In genomic region chr22:29799217-29799680, GRCh38 we compare ENCODE assay signal across 9 cellular contexts. TPM values are rescaled to one million over a fixed set of nuclear protein-coding genes. Genes with fewer than 3 reads are reported as not detected.
A peak's percentile ranks its signal among the peaks of the same experiment; 100 is the strongest.
DNase-seq lines count a peak whose midpoint lies in the region; ATAC-seq and TF ChIP-seq lines count a peak whose summit lies in the region.
"Had no signal": no experiment of that assay in that cellular context is flagged by ENCODE, and none has a peak within 500 bp of the region (broad histone marks: within the 10 kb centered on the region; RNA-seq: fewer than 3 reads in every experiment).

No MANE protein-coding gene starts in this region.

- no peaks in the 10 kb centered on the region for H3K27me3 ChIP-seq in ascending aorta
- H3K27me3 ChIP-seq in subcutaneous abdominal adipose tissue (ENCODE audit: control insufficient read depth in 5 of 5, insufficient read depth in 4 of 5, low read length in 5 of 5), result no peaks in the 10 kb centered on the region

- peaks cover 0 to 11% of the 10 kb centered on the region in 2 donors for H3K4me1 ChIP-seq in ascending aorta
- H3K4me1 ChIP-seq in subcutaneous abdominal adipose tissue (ENCODE audit: control insufficient read depth in 5 of 5, insufficient read depth in 5 of 5, low read length in 5 of 5), result peaks cover 8 to 57% (median 55%) of the 10 kb centered on the region in 5 donors

- peak overlapping the region; percentile 51 to 62 for H3K27ac ChIP-seq in ascending aorta
- H3K27ac ChIP-seq in subcutaneous abdominal adipose tissue (ENCODE audit: low read depth, low read length), result peak overlapping the region; percentile 85

- DNase-seq in ACHN, result peak; percentile 78
- DNase-seq in HuH-7.5 (ENCODE audit: low spot score), result peak; percentile 51
- peak; percentile 76 to 92 for DNase-seq in ascending aorta (ENCODE audit: low spot score in 2 of 2)
- peak in 43 of 51 donors; percentile 18 to 87 (median 59) for DNase-seq in hypothalamus (lab: John Stamatoyannopoulos, UW)
- DNase-seq in effector memory CD8-positive, alpha-beta T cell, result no peak

- no peak for TF ChIP-seq CTCF in ascending aorta (IDR thresholded peaks at IDR 0.05)

- H3K9me3 ChIP-seq in ascending aorta (no peaks in the 10 kb centered on the region), subcutaneous abdominal adipose tissue (ENCODE audit: control insufficient read depth in 5 of 5, low read length in 5 of 5) (no peaks in the 10 kb centered on the region)

- in situ Hi-C loops in ACHN (cut with HindIII; ENCODE audit: low pct_ligation_motif_present, low pct_unique_long_range_greater_than_20kb, low sequenced_read_pairs), result no loop called here

- H3K4me3 Mint-ChIP-seq in effector memory CD8-positive, alpha-beta T cell, result no peak overlapping the region
- H3K4me3 Mint-ChIP-seq: activated naive CD8-positive, alpha-beta T cell had no signal

- H3K36me3 Mint-ChIP-seq in effector memory CD8-positive, alpha-beta T cell (ENCODE audit: insufficient read depth), result peaks cover 59% of the 10 kb centered on the region

- no peak for ATAC-seq in GM21526 (IDR thresholded peaks at IDR 0.05; ENCODE audit: low FRiP score, unreplicated experiment)
- ATAC-seq in effector memory CD8-positive, alpha-beta T cell (replicated peaks), result no peak
- ATAC-seq in GM18520 (IDR thresholded peaks at IDR 0.05; ENCODE audit: unreplicated experiment), result no peak

- H3K4me3 ChIP-seq in ascending aorta (peak overlapping the region in 1 of 2 donors; percentile 14), subcutaneous abdominal adipose tissue (ENCODE audit: low read depth in 1 of 5, low read length in 5 of 5) (peak overlapping the region in 4 of 5 donors; percentile 3 to 40 (median 30))

- no peaks in the 10 kb centered on the region for H3K27me3 Mint-ChIP-seq in effector memory CD8-positive, alpha-beta T cell
- H3K27me3 Mint-ChIP-seq: activated naive CD8-positive, alpha-beta T cell had no signal

- H3K9ac ChIP-seq in subcutaneous abdominal adipose tissue (ENCODE audit: low read length in 5 of 5), result peak overlapping the region in 4 of 5 donors; percentile 32 to 73 (median 56)

- no peaks in the 10 kb centered on the region for H3K9me3 Mint-ChIP-seq in effector memory CD8-positive, alpha-beta T cell

- no peaks in the 10 kb centered on the region for H3K4me1 Mint-ChIP-seq in effector memory CD8-positive, alpha-beta T cell (ENCODE audit: low read depth in 2 of 2)

- H3K36me3 ChIP-seq in ascending aorta (peaks cover 54 to 70% of the 10 kb centered on the region in 2 donors), subcutaneous abdominal adipose tissue (ENCODE audit: control insufficient read depth in 5 of 5, insufficient read depth in 5 of 5, low read length in 5 of 5) (peaks cover 3 to 68% (median 55%) of the 10 kb centered on the region in 5 donors)

- peak overlapping the region in 1 of 2 donors; percentile 13 for H3K27ac Mint-ChIP-seq in effector memory CD8-positive, alpha-beta T cell

- intact Hi-C loops in ascending aorta (cut with DNase I), result loop anchor here (1.0 kb wide), 1 partner anchor 32 kb away; the partner anchor contains the start of genes UQCR10 and ZMAT5

RNA-seq across cellular contexts. Expression of gene UQCR10, which starts 32.1 kb away (rescaled TPM):
- total RNA-seq in ascending aorta, result 66.8 TPM

RNA-seq across cellular contexts. Expression of gene ZMAT5, which starts 32.4 kb away (rescaled TPM):
- total RNA-seq in ascending aorta, result 59.3 TPM

RNA-seq across cellular contexts. Expression of gene ASCC2, which starts 38.8 kb away (rescaled TPM):
- 24.9 TPM for total RNA-seq in ascending aorta

Comparison
In these comparisons a context has a peak if more than half of its experiments do, and no peak if none do; other contexts are left out.
1. DNase-seq: peak in ACHN (single experiment), HuH-7.5 (single experiment), ascending aorta (2 of 2) and hypothalamus (43 of 51); none in effector memory CD8-positive, alpha-beta T cell (0 of 3).